ENCODE assay signal across 9 cellular contexts in genomic region chr7:129501760-129502707, GRCh38. TPM values are rescaled to one million over a fixed set of nuclear protein-coding genes. Genes with fewer than 3 reads are reported as not detected.
DNase-seq lines count a peak whose midpoint lies in the region; ATAC-seq, FAIRE-seq and TF ChIP-seq lines count a peak whose summit lies in the region.
"Had no signal": no experiment of that assay in that cellular context is flagged by ENCODE, and none has a peak within 500 bp of the region (broad histone marks: within the 10 kb centered on the region; RNA-seq: fewer than 3 reads in every experiment).

TSS of gene SMKR1 (plus strand) at chr7:129502531. CDS start at chr7:129502825, 294 bp downstream.

- intact Hi-C loops in endothelial cell of umbilical vein (cut with micrococcal nuclease): loop anchor here (5.0 kb wide), 1 partner anchor 140 kb away; no protein-coding TSS in a partner anchor

- DNase-seq in GM19240 (ENCODE audit: insufficient read length, low spot score): peak; percentile 83
- peak; percentile 83 for DNase-seq in NCI-H774 (lab: John Stamatoyannopoulos, UW)
- peak; percentile 66 to 79 (median 68) for DNase-seq in activated CD8-positive, alpha-beta memory T cell treated with anti-CD3 and anti-CD28 coated beads for 48 hours (ENCODE audit: low read depth in 2 of 3, low spot score in 2 of 3)
- DNase-seq in endothelial cell of umbilical vein (ENCODE audit: low read depth, low spot score): peak; percentile 43
- DNase-seq in stimulated activated CD8-positive, alpha-beta memory T cell treated with anti-CD3 and anti-CD28 coated beads, Interleukin-4, amount 100 ng/mL, for 48 hours: peak; percentile 91

- peaks cover 0 to 5% of the 10 kb centered on the region in 2 experiments for H3K27me3 ChIP-seq in endothelial cell of umbilical vein (ENCODE audit: control insufficient read depth in 2 of 2, insufficient read depth in 2 of 2, low read length in 2 of 2)
- H3K27me3 ChIP-seq in mucosa of stomach (ENCODE audit: control insufficient read depth, insufficient read depth, low read length): peaks cover 8% of the 10 kb centered on the region

- no peaks in the 10 kb centered on the region for H3K36me3 ChIP-seq in endothelial cell of umbilical vein (ENCODE audit: control insufficient read depth in 2 of 2, extremely low read depth in 1 of 2, insufficient read depth in 2 of 2, low read length in 2 of 2)
- H3K36me3 ChIP-seq in mucosa of stomach (ENCODE audit: control insufficient read depth, insufficient read depth, low read length): no peaks in the 10 kb centered on the region

- POLR2A ChIA-PET in endothelial cell of umbilical vein (lab: Charles Lee): no interaction called here

- peak within 1 kb of the TSS; percentile 90 for H2AFZ ChIP-seq in endothelial cell of umbilical vein (ENCODE audit: low read depth, low read length)

- no peak for TF ChIP-seq POLR2A in endothelial cell of umbilical vein (IDR thresholded peaks at IDR 0.05; ENCODE audit: low read depth, low read length)

- dilution Hi-C loops in endothelial cell of umbilical vein (cut with MboI; ENCODE audit: extremely low pct_ligation_motif_present, low sequenced_read_pairs): no loop called here

- CTCF ChIA-PET in endothelial cell of umbilical vein (lab: Charles Lee): interaction anchor here (1.1 to 2.0 kb wide), 3 partner anchors 131 to 142 kb away, joined by 4 to 5 read pairs (median 4); no protein-coding TSS in a partner anchor

- H3K27ac ChIP-seq in C4-2B (peak within 1 kb of the TSS; percentile 72), endothelial cell of umbilical vein (ENCODE audit: insufficient read depth, low read depth, low read length) (no peak within 1 kb of the TSS)

- no peaks in the 10 kb centered on the region for H3K9me1 ChIP-seq in endothelial cell of umbilical vein (replicated peaks; ENCODE audit: control insufficient read depth, extremely low read depth, insufficient read depth, low read length)

- H3K79me2 ChIP-seq in endothelial cell of umbilical vein (ENCODE audit: control insufficient read depth, insufficient read depth, low read length): no peaks in the 10 kb centered on the region

- H3K9ac ChIP-seq in endothelial cell of umbilical vein (replicated peaks; ENCODE audit: extremely low read depth, insufficient read depth, low read length) (no peak within 1 kb of the TSS), mucosa of stomach (ENCODE audit: low read length) (peak within 1 kb of the TSS; percentile 53)

- H3K4me3 ChIP-seq in endothelial cell of umbilical vein (replicated peaks in 1 of 3; ENCODE audit: insufficient read depth in 1 of 3, low read depth in 1 of 3, low read length in 3 of 3) (peak within 1 kb of the TSS; percentile 25 to 50 (median 45)), mucosa of stomach (ENCODE audit: low read length) (peak within 1 kb of the TSS; percentile 31)

- ATAC-seq in HG03442 (IDR thresholded peaks at IDR 0.05; ENCODE audit: unreplicated experiment): peak; percentile 87

- H4K20me1 ChIP-seq in endothelial cell of umbilical vein (replicated peaks; ENCODE audit: control insufficient read depth, extremely low read depth, insufficient read depth, low read length): no peaks in the 10 kb centered on the region

- no TSS peak for BruUV-seq in endothelial cell of umbilical vein (replicated peaks; lab: Mats Ljungman, UMichigan)

- no peaks in the 10 kb centered on the region for H3K9me3 ChIP-seq in endothelial cell of umbilical vein (replicated peaks; ENCODE audit: control insufficient read depth, insufficient read depth, low read length)
- no peaks in the 10 kb centered on the region for H3K9me3 ChIP-seq in mucosa of stomach (ENCODE audit: control insufficient read depth, low read length)

- peak; percentile 12 for FAIRE-seq in endothelial cell of umbilical vein (lab: Jason Lieb, UNC)
- FAIRE-seq: colon had no signal

- H3K4me2 ChIP-seq in endothelial cell of umbilical vein (ENCODE audit: insufficient read depth, low read length): peak within 1 kb of the TSS; percentile 89

- peak; percentile 10; the same call in 1 of the 2 replicates for TF ChIP-seq CTCF in C4-2B (conservative IDR thresholded peaks at IDR 0.05)
- TF ChIP-seq CTCF in endothelial cell of umbilical vein (IDR thresholded peaks at IDR 0.05; ENCODE audit: extremely low read depth in 1 of 2, insufficient read depth in 1 of 2, low read depth in 1 of 2, low read length in 2 of 2): no peak

- H3K4me1 ChIP-seq in endothelial cell of umbilical vein (ENCODE audit: control insufficient read depth, extremely low read depth, insufficient read depth, low read length): no peaks in the 10 kb centered on the region
- peaks cover 10% of the 10 kb centered on the region for H3K4me1 ChIP-seq in mucosa of stomach (ENCODE audit: control insufficient read depth, insufficient read depth, low read length)

TF ChIP-seq in endothelial cell of umbilical vein, 7 proteins besides CTCF, POLR2A, EP300 and RAD21:
- TF ChIP-seq MYC (IDR thresholded peaks at IDR 0.05; ENCODE audit: low read depth, low read length): no peak

RNA-seq across cellular contexts. Expression of gene SMKR1, which starts in this region (rescaled TPM):
- 0.64 TPM in 1 of 2 replicates, not detected in the other for total RNA-seq in endothelial cell of umbilical vein
- not detected in 2 replicates for polyA plus RNA-seq in endothelial cell of umbilical vein
- 0.14 and 0.39 TPM in 2 replicates for polyA plus RNA-seq in endothelial cell of umbilical vein (2011; cell fraction: cytosol; rRNA removed)
- not detected in 2 replicates for polyA plus RNA-seq in endothelial cell of umbilical vein (2011; cell fraction: nucleus; rRNA removed)
- 0.67 and 0.98 TPM in 2 replicates for polyA plus RNA-seq in endothelial cell of umbilical vein (2012)
- not detected in 2 replicates for polyA minus RNA-seq in endothelial cell of umbilical vein
- not detected for polyA minus RNA-seq in endothelial cell of umbilical vein (2011; cell fraction: cytosol; rRNA and poly(A)+ RNA removed)
- not detected in 2 replicates for polyA minus RNA-seq in endothelial cell of umbilical vein (2011; cell fraction: nucleus; rRNA and poly(A)+ RNA removed)

Comparison
In these comparisons a context has a peak if more than half of its experiments do, and no peak if none do; other contexts are left out.
1. Peak in DNase-seq, H3K4me3 ChIP-seq and H3K4me2 ChIP-seq in endothelial cell of umbilical vein; RNA of the gene not detected or under 1 TPM.